ENCODE assay signal across 23 cellular contexts in genomic region chr11:120134931-120135228, GRCh38. TPM values are rescaled to one million over a fixed set of nuclear protein-coding genes. Genes with fewer than 3 reads are reported as not detected.
DNase-seq lines count a peak whose midpoint lies in the region; ATAC-seq, FAIRE-seq and TF ChIP-seq lines count a peak whose summit lies in the region.
"Had no signal": no experiment of that assay in that cellular context is flagged by ENCODE, and none has a peak within 500 bp of the region (broad histone marks: within the 10 kb centered on the region; RNA-seq: fewer than 3 reads in every experiment).

No MANE protein-coding gene starts in this region.

- H2AFZ ChIP-seq in HepG2 (ENCODE audit: low read length) = no peak overlapping the region

- POLR2A ChIA-PET in HepG2 (lab: Yijun Ruan, JAX) = no interaction called here

- peaks cover 33% of the 10 kb centered on the region for H3K27me3 Mint-ChIP-seq in Calu3 (ENCODE audit: unreplicated experiment)

- H3K9ac ChIP-seq in HepG2 (ENCODE audit: insufficient read depth, low read depth, low read length) = no peak overlapping the region
- H3K9ac ChIP-seq: BLaER1 treated with 17β-estradiol and CSF1 and Interleukin-3, amounts not matched to agents 10 nM and 100 nM had no signal

- H3K4me3 Mint-ChIP-seq in Calu3 (ENCODE audit: low read depth, unreplicated experiment) = no peak overlapping the region
- H3K4me3 Mint-ChIP-seq: activated naive CD8-positive, alpha-beta T cell; activated T-cell treated with anti-CD3 and anti-CD28 coated beads, Interleukin-2, amount 50 U/mL, for 72 hours; brain; dendritic cell treated with granulocyte-macrophage colony-stimulating factor and Interleukin-4, amounts not matched to agents 40 ng/mL and 50 ng/mL, for 4 days; T-helper 17 cell had no signal

- TF ChIP-seq POLR2A in right lobe of liver (IDR thresholded peaks at IDR 0.05) (no peak), HepG2 (IDR thresholded peaks at IDR 0.05; ENCODE audit: insufficient read depth in 1 of 2, low read depth in 2 of 2, low read length in 2 of 2) (no peak), prostate gland (IDR thresholded peaks at IDR 0.05) (no peak)

- H3K27ac ChIP-seq in right lobe of liver (no peak overlapping the region), HepG2 (ENCODE audit: extremely low read length, insufficient read depth, low read length) (no peak overlapping the region), epithelial cell of prostate (peak overlapping the region; percentile 95), prostate gland (peak overlapping the region; percentile 82 to 84)
- H3K27ac ChIP-seq: BLaER1 treated with 17β-estradiol and CSF1 and Interleukin-3, amounts not matched to agents 10 nM and 100 nM; SJSA1; VCaP had no signal

- H3K27me3 ChIP-seq in right lobe of liver (no peaks in the 10 kb centered on the region), HepG2 (ENCODE audit: control insufficient read depth in 1 of 2, insufficient read depth in 2 of 2, low read length in 2 of 2) (peaks cover 21 to 79% of the 10 kb centered on the region in 2 experiments), prostate gland (replicated peaks; ENCODE audit: insufficient read depth) (no peaks in the 10 kb centered on the region)
- H3K27me3 ChIP-seq: BLaER1 treated with 17β-estradiol and CSF1 and Interleukin-3, amounts not matched to agents 10 nM and 100 nM; SJSA1 had no signal

- BruUV-seq in HepG2 (replicated peaks; lab: Mats Ljungman, UMichigan) (no TSS peak), Calu3 (replicated peaks; lab: Mats Ljungman, UMichigan) (no TSS peak)

- H3K4me2 ChIP-seq in HepG2 (ENCODE audit: low read depth, low read length) = no peak overlapping the region
- H3K4me2 ChIP-seq: BLaER1 treated with 17β-estradiol and CSF1 and Interleukin-3, amounts not matched to agents 10 nM and 100 nM had no signal

- ATAC-seq in right lobe of liver = no peak
- no peak for ATAC-seq in HepG2
- no peak for ATAC-seq in GM21360 (IDR thresholded peaks at IDR 0.05; ENCODE audit: unreplicated experiment)
- no peak for ATAC-seq in GM19467 (IDR thresholded peaks at IDR 0.05; ENCODE audit: unreplicated experiment)
- ATAC-seq: activated T-cell treated with anti-CD3 and anti-CD28 coated beads, Interleukin-2, amount 50 U/mL, for 72 hours; esophagus mucosa; stimulated activated naive CD8-positive, alpha-beta T cell treated with anti-CD3 and anti-CD28 coated beads, Interleukin-15, Interleukin-2, amounts not matched to agents 100 U/mL and 50 U/mL, for 24 hours; T-helper 17 cell had no signal

- DNase-seq in right lobe of liver (peak in 2 of 3 donors; percentile 5 to 24), HepG2 (ENCODE audit: low spot score) (no peak), epithelial cell of prostate (ENCODE audit: low read depth, low spot score) (no peak), prostate gland (ENCODE audit: low spot score) (peak; percentile 7), NCI-H1105 (lab: John Stamatoyannopoulos, UW) (no peak), Calu3 (no peak)
- DNase-seq: activated CD4-positive, alpha-beta T cell treated with anti-CD3 and anti-CD28 coated beads, Interleukin-2, amount 50 U/mL, for 4 hours; activated T-cell treated with anti-CD3 and anti-CD28 coated beads, Interleukin-2, amount 50 U/mL, for 72 hours; NCI-H1417; nucleus accumbens; stimulated activated naive CD8-positive, alpha-beta T cell treated with anti-CD3 and anti-CD28 coated beads, Interleukin-15, Interleukin-2, amounts not matched to agents 100 U/mL and 50 U/mL, for 24 hours; T-helper 17 cell had no signal

- H3K79me2 ChIP-seq in HepG2 (ENCODE audit: insufficient read depth, low read length) = no peaks in the 10 kb centered on the region

- TF ChIP-seq CTCF in right lobe of liver (IDR thresholded peaks at IDR 0.05) (no peak), HepG2 (CRISPR knock-in tag; IDR thresholded peaks at IDR 0.05) (no peak), prostate gland (IDR thresholded peaks at IDR 0.05) (no peak), Calu3 (IDR thresholded peaks at IDR 0.05; ENCODE audit: unreplicated experiment) (no peak)

- H3K9me3 Mint-ChIP-seq in Calu3 (ENCODE audit: low read depth, unreplicated experiment) = no peaks in the 10 kb centered on the region
- H3K9me3 Mint-ChIP-seq: activated T-cell treated with anti-CD3 and anti-CD28 coated beads, Interleukin-2, amount 50 U/mL, for 72 hours; dendritic cell treated with granulocyte-macrophage colony-stimulating factor and Interleukin-4, amounts not matched to agents 40 ng/mL and 50 ng/mL, for 4 days had no signal

- no peak for TF ChIP-seq RAD21 in HepG2 (CRISPR knock-in tag; IDR thresholded peaks at IDR 0.05)

- FAIRE-seq in HepG2 (lab: Jason Lieb, UNC) = no peak
- FAIRE-seq: D721Med, H54 had no signal

- in situ Hi-C loops in HepG2 (cut with HindIII; ENCODE audit: extremely low pct_ligation_motif_present, low pct_unique_long_range_greater_than_20kb) = no loop called here

- H3K4me3 ChIP-seq in right lobe of liver (no peak overlapping the region), HepG2 (replicated peaks in 1 of 3; ENCODE audit: insufficient read depth in 1 of 3, low read depth in 2 of 3, low read length in 3 of 3) (no peak overlapping the region), prostate gland (peak overlapping the region; percentile 34)
- H3K4me3 ChIP-seq: BLaER1 treated with 17β-estradiol and CSF1 and Interleukin-3, amounts not matched to agents 10 nM and 100 nM; SJSA1 had no signal

- TF ChIP-seq EP300 in HepG2 (IDR thresholded peaks at IDR 0.05; ENCODE audit: low read depth in 2 of 2, low read length in 2 of 2) (no peak), HepG2 (CRISPR knock-in tag; IDR thresholded peaks at IDR 0.05; ENCODE audit: borderline replicate concordance) (no peak)

- intact Hi-C loops in right lobe of liver (cut with DNase I) (no loop called here), HepG2 (cut with micrococcal nuclease; ENCODE audit: unreplicated experiment) (no loop called here), prostate gland (cut with DNase I) (no loop called here), Calu3 (cut with micrococcal nuclease; ENCODE audit: unreplicated experiment) (no loop called here)

- CTCF ChIA-PET in HepG2 (lab: Yijun Ruan, JAX; ENCODE audit: low intra/inter-chr PET ratio, low total read pairs) = no interaction called here
- CTCF ChIA-PET in Calu3 (lab: Charles Lee) = no interaction called here

- no peaks in the 10 kb centered on the region for H3K36me3 Mint-ChIP-seq in Calu3 (ENCODE audit: insufficient read depth, unreplicated experiment)
- H3K36me3 Mint-ChIP-seq: activated naive CD8-positive, alpha-beta T cell; brain had no signal

- no peaks in the 10 kb centered on the region for H4K20me1 ChIP-seq in HepG2 (ENCODE audit: insufficient read depth, low read length)

- H3K36me3 ChIP-seq in right lobe of liver = no peaks in the 10 kb centered on the region
- H3K36me3 ChIP-seq in HepG2 (replicated peaks in 1 of 2; ENCODE audit: control insufficient read depth in 1 of 2, insufficient read depth in 2 of 2, low read length in 2 of 2) = no peaks in the 10 kb centered on the region
- H3K36me3 ChIP-seq in prostate gland = no peaks in the 10 kb centered on the region
- H3K36me3 ChIP-seq: BLaER1 treated with 17β-estradiol and CSF1 and Interleukin-3, amounts not matched to agents 10 nM and 100 nM; SJSA1 had no signal

- H3K9me3 ChIP-seq in right lobe of liver (no peaks in the 10 kb centered on the region), HepG2 (ENCODE audit: low read length) (no peaks in the 10 kb centered on the region), prostate gland (no peaks in the 10 kb centered on the region)
- H3K9me3 ChIP-seq: BLaER1 treated with 17β-estradiol and CSF1 and Interleukin-3, amounts not matched to agents 10 nM and 100 nM; SJSA1 had no signal

- 100% methylated on average over 1 of the region's 5 CpGs for WGBS in right lobe of liver (ENCODE audit: insufficient coverage, low coverage, low lambda C conversion rate, missing lambda C conversion rate)
- WGBS in HepG2 (ENCODE audit: low lambda C conversion rate) = 0% methylated on average over 2 of the region's 5 CpGs
- 65% methylated on average over 5 of the region's 5 CpGs for WGBS in prostate gland

- no peak overlapping the region for H3K27ac Mint-ChIP-seq in Calu3 (ENCODE audit: unreplicated experiment)
- H3K27ac Mint-ChIP-seq: activated naive CD8-positive, alpha-beta T cell; activated T-cell treated with anti-CD3 and anti-CD28 coated beads, Interleukin-2, amount 50 U/mL, for 72 hours; brain; dendritic cell treated with granulocyte-macrophage colony-stimulating factor and Interleukin-4, amounts not matched to agents 40 ng/mL and 50 ng/mL, for 4 days; T-helper 17 cell had no signal

- no peaks in the 10 kb centered on the region for H3K4me1 Mint-ChIP-seq in Calu3 (ENCODE audit: low read depth, unreplicated experiment)
- H3K4me1 Mint-ChIP-seq: brain had no signal

- no peaks in the 10 kb centered on the region for H3K4me1 ChIP-seq in right lobe of liver
- H3K4me1 ChIP-seq in HepG2 (ENCODE audit: insufficient read depth, low read length) = 0 out of 2 replicates have a peak, but pooled peaks cover 2% of the 10 kb centered on the region
- no peaks in the 10 kb centered on the region for H3K4me1 ChIP-seq in prostate gland (replicated peaks)
- H3K4me1 ChIP-seq: BLaER1 treated with 17β-estradiol and CSF1 and Interleukin-3, amounts not matched to agents 10 nM and 100 nM; SJSA1 had no signal

RNA-seq across cellular contexts. Expression of gene TRIM29, which starts 3.0 kb away (rescaled TPM):
- 1 to 10 TPM in 4 of 6 experiments, not detected in 2; 1.1 to 2.1 (median 1.3) TPM for total RNA-seq in right lobe of liver
- total RNA-seq in HepG2 (2016; rRNA removed; fragmentation: Illumina TruSeq; extraction: Trizol) = 0.84 and 0.86 TPM in 2 replicates
- not detected in 2 replicates for total RNA-seq in HepG2 (2016; cell fraction: cytosol; rRNA removed; fragmentation: Illumina TruSeq; extraction: Trizol; ENCODE audit: low read depth)
- total RNA-seq in HepG2 (2016; cell fraction: insoluble cytoplasmic fraction; rRNA removed; fragmentation: Illumina TruSeq; extraction: Trizol) = 0.58 and 0.74 TPM in 2 replicates
- 0.62 and 0.72 TPM in 2 replicates for total RNA-seq in HepG2 (2016; cell fraction: membrane; rRNA removed; fragmentation: Illumina TruSeq; extraction: Trizol)
- 1.7 and 2.0 TPM in 2 replicates for total RNA-seq in HepG2 (2016; cell fraction: nucleus; rRNA removed; fragmentation: Illumina TruSeq; extraction: Trizol)
- polyA plus RNA-seq in HepG2 (2011; rRNA removed) = 0.86 and 1.2 TPM in 2 replicates
- polyA plus RNA-seq in HepG2 (2011; cell fraction: cytosol; rRNA removed) = 0.78 and 0.83 TPM in 2 replicates
- 2.2 and 4.0 TPM in 2 replicates for polyA plus RNA-seq in HepG2 (2011; cell fraction: nucleus; rRNA removed)
- 0.47 and 0.95 TPM in 2 replicates for polyA plus RNA-seq in HepG2 (2012)
- 0.41 and 0.44 TPM in 2 replicates for polyA plus RNA-seq in HepG2 (2016; cell fraction: cytosol; fragmentation: Illumina TruSeq; extraction: Trizol; ENCODE audit: low read depth)
- 0.74 and 0.80 TPM in 2 replicates for polyA plus RNA-seq in HepG2 (2016; cell fraction: insoluble cytoplasmic fraction; fragmentation: Illumina TruSeq; extraction: Trizol; ENCODE audit: low read depth)
- polyA plus RNA-seq in HepG2 (2016; cell fraction: membrane; fragmentation: Illumina TruSeq; extraction: Trizol; ENCODE audit: low read depth) = 0.31 and 0.92 TPM in 2 replicates
- polyA plus RNA-seq in HepG2 (2016; cell fraction: nucleus; fragmentation: Illumina TruSeq; extraction: Trizol; ENCODE audit: insufficient read depth, low read depth) = 0.56 and 0.81 TPM in 2 replicates
- 14.4 and 285 TPM in 2 replicates for polyA minus RNA-seq in HepG2 (2011; rRNA and poly(A)+ RNA removed; ENCODE audit: low replicate concordance)
- polyA minus RNA-seq in HepG2 (2011; cell fraction: cytosol; rRNA and poly(A)+ RNA removed) = 1.2 and 2.0 TPM in 2 replicates
- polyA minus RNA-seq in HepG2 (2011; cell fraction: nucleus; rRNA and poly(A)+ RNA removed) = 6.6 and 14.2 TPM in 2 replicates
- total RNA-seq in prostate gland = 100 to 1,000 TPM in 1 of 2 donors, 10 to 100 TPM in 1; 73.7 to 126 TPM
- total RNA-seq in Calu3 (2022) = 2.1 and 3.3 TPM in 2 replicates
- total RNA-seq: activated T-cell treated with anti-CD3 and anti-CD28 coated beads, Interleukin-2, amount 50 U/mL, for 72 hours; SJSA1; T-helper 17 cell had no signal

Comparison
In these comparisons a context has a peak if more than half of its experiments do, and no peak if none do; other contexts are left out.
1. DNase-seq: peak in right lobe of liver (2 of 3) and prostate gland (single experiment); none in HepG2 (single experiment), epithelial cell of prostate (single experiment), NCI-H1105 (single experiment) and Calu3 (single experiment).
2. H3K27ac ChIP-seq: peak in epithelial cell of prostate (single experiment) and prostate gland (2 of 2); none in right lobe of liver (0 of 3) and HepG2 (single experiment).
3. H3K4me3 ChIP-seq: peak in prostate gland (2 of 2); none in right lobe of liver (0 of 3) and HepG2 (0 of 3).
4. RNA of gene TRIM29, which starts 3.0 kb away (total RNA-seq): 73.7 to 126 TPM in prostate gland; 2.1 to 3.3 TPM in Calu3, 1.1 to 2.1 TPM in right lobe of liver and 0.58 to 2.0 TPM in HepG2; every median in the first group is over 10 times any median in the second.